Comparison of ENCODE assay signal across 26 cellular contexts in the genomic region with DNA sequence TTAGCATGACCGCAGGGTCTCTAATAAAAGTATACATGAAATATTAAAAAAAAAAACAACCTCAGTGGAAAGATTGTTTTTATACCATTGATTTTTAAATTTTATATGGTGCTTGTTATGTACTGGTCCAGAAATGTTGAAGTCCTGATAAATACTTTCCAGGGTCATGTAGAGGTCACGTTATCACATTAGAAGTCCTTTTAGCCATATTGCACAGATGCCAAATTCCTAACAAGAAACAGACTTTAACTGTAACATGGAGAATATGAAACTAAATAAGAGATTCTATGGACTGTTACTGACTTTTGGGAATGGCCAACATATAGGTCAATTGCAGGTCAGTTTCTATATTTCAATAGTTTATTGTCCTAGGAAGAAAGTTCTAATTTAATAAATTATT.
"Had no signal": no experiment of that assay in that cellular context is flagged by ENCODE, and none has a peak within 500 bp of the region (broad histone marks: within the 10 kb centered on the region; RNA-seq: fewer than 3 reads in every experiment).

No MANE protein-coding gene starts in this region.

- H3K27me3 Mint-ChIP-seq: memory B cell; naive B cell; stimulated activated naive CD8-positive, alpha-beta T cell treated with anti-CD3 and anti-CD28 coated beads, Interleukin-15, amount 100 ng/mL, for 72 hours had no signal

- DNase-seq: dorsolateral prefrontal cortex; effector CD4-positive, alpha-beta T cell; foreskin keratinocyte; glutamatergic neuron; hypothalamus; mucosa of descending colon; naive B cell; nephron progenitor cell; nucleus accumbens; stimulated activated CD4-positive, alpha-beta T cell treated with anti-CD3 and anti-CD28 coated beads, Interleukin-12 subunit alpha, Interleukin-12 subunit beta, amount 100 ng/mL, for 4 hours; stimulated activated CD4-positive, alpha-beta T cell treated with anti-CD3 and anti-CD28 coated beads, Interleukin-1b, Interleukin-23, amount 100 ng/mL, for 48 hours; stimulated activated CD4-positive, alpha-beta T cell treated with anti-CD3 and anti-CD28 coated beads, Interleukin-4, amount 100 ng/mL, for 1 hour; stimulated activated CD8-positive, alpha-beta memory T cell treated with anti-CD3 and anti-CD28 coated beads, Interleukin-4, amount 100 ng/mL, for 48 hours; stimulated activated naive CD4-positive, alpha-beta T cell; stimulated activated naive CD8-positive, alpha-beta T cell treated with anti-CD3 and anti-CD28 coated beads, Interleukin-15, amount 100 ng/mL, for 72 hours; transverse colon; upper lobe of right lung; uterus had no signal

- H3K4me1 ChIP-seq: foreskin keratinocyte, prostate gland, right atrium auricular region, suprapubic skin, transverse colon, upper lobe of right lung, uterus had no signal

- H3K36me3 ChIP-seq: prostate gland, right atrium auricular region, suprapubic skin, transverse colon, upper lobe of right lung, uterus had no signal

- H3K4me1 Mint-ChIP-seq: memory B cell; naive B cell; nephron progenitor cell; stimulated activated naive CD8-positive, alpha-beta T cell treated with anti-CD3 and anti-CD28 coated beads, Interleukin-15, amount 100 ng/mL, for 72 hours had no signal

- H3K36me3 Mint-ChIP-seq: memory B cell, naive B cell had no signal

- H3K4me3 Mint-ChIP-seq: memory B cell; naive B cell; nephron progenitor cell; stimulated activated naive CD8-positive, alpha-beta T cell treated with anti-CD3 and anti-CD28 coated beads, Interleukin-15, amount 100 ng/mL, for 72 hours had no signal

- H3K4me3 ChIP-seq: dorsolateral prefrontal cortex, lung, mucosa of descending colon, prostate gland, right atrium auricular region, smooth muscle cell, suprapubic skin, transverse colon, upper lobe of right lung, uterus had no signal

- H3K27me3 ChIP-seq: dorsolateral prefrontal cortex, foreskin keratinocyte, right atrium auricular region, suprapubic skin, transverse colon, upper lobe of right lung, uterus had no signal

- H3K9me3 ChIP-seq: mucosa of descending colon, prostate gland, right atrium auricular region, suprapubic skin, transverse colon, upper lobe of right lung, uterus had no signal

- ATAC-seq: foreskin keratinocyte; left lobe of liver; mucosa of descending colon; sciatic nerve; stimulated activated naive CD8-positive, alpha-beta T cell treated with anti-CD3 and anti-CD28 coated beads, Interleukin-15, amount 100 ng/mL, for 72 hours; upper lobe of right lung had no signal

- H3K27ac Mint-ChIP-seq: memory B cell; naive B cell; nephron progenitor cell; stimulated activated naive CD8-positive, alpha-beta T cell treated with anti-CD3 and anti-CD28 coated beads, Interleukin-15, amount 100 ng/mL, for 72 hours had no signal

- H3K27ac ChIP-seq: foreskin keratinocyte, prostate gland, right atrium auricular region, suprapubic skin, transverse colon, upper lobe of right lung, uterus had no signal

- H3K9me3 Mint-ChIP-seq: memory B cell; nephron progenitor cell; stimulated activated naive CD8-positive, alpha-beta T cell treated with anti-CD3 and anti-CD28 coated beads, Interleukin-15, amount 100 ng/mL, for 72 hours had no signal
